ENCODE assay signal across 15 cellular contexts in the genomic region with DNA sequence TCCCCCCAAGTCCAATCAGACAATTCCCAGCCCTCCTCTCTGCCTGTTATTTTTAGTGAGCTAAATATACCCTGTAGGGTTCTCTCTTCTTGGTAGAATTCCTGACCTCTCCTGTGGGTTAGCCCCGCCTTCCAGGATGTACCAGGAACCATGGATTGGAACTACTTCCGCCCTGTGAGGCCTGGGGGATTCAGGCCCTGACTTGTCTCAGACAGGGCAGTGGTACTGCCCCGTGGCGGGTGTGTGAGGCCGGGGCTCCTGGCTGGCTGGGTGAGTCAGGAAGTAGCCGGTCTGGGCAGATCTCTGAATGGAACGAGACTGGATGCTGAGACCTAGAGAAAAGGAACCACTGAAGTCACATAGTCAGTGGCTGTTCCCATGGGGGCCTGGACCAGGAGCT. TPM values are rescaled to one million over a fixed set of nuclear protein-coding genes. Genes with fewer than 3 reads are reported as not detected.
DNase-seq lines count a peak whose midpoint lies in the region; ATAC-seq and TF ChIP-seq lines count a peak whose summit lies in the region.
"Had no signal": no experiment of that assay in that cellular context is flagged by ENCODE, and none has a peak within 500 bp of the region (broad histone marks: within the 10 kb centered on the region; RNA-seq: fewer than 3 reads in every experiment).

No MANE protein-coding gene starts in this region.

- no peak for TF ChIP-seq CTCF in upper lobe of left lung (IDR thresholded peaks at IDR 0.05)

- H3K4me3 ChIP-seq in upper lobe of left lung: no peak overlapping the region
- H3K4me3 ChIP-seq: GM23248, MG63 had no signal

- DNase-seq in caudate nucleus (lab: John Stamatoyannopoulos, UW) (no peak), left cardiac atrium (peak; percentile 74), myocyte (ENCODE audit: low read depth) (peak; percentile 55), upper lobe of left lung (no peak), SKM-1 (lab: John Stamatoyannopoulos, UW; ENCODE audit: unreplicated experiment) (no peak), NCI-H187 (lab: John Stamatoyannopoulos, UW) (no peak), CD1c-positive myeloid dendritic cell (ENCODE audit: extremely low spot score) (no peak)
- DNase-seq in activated CD4-positive, alpha-beta T cell treated with anti-CD3 and anti-CD28 coated beads, Interleukin-2, amount 50 U/mL, for 1 hour: no peak
- DNase-seq: activated B cell treated with CpG ODN at 0.5 μM for 24 hours; activated CD8-positive, alpha-beta memory T cell treated with anti-CD3 and anti-CD28 coated beads, Interleukin-2, amount 50 U/mL, for 4 hours; activated naive CD8-positive, alpha-beta T cell treated with anti-CD3 and anti-CD28 coated beads for 36 hours; C1 segment of cervical spinal cord; GM23248; MG63; retina had no signal

- TF ChIP-seq POLR2A in upper lobe of left lung (IDR thresholded peaks at IDR 0.05): no peak

- H3K4me1 ChIP-seq in upper lobe of left lung: peaks cover 30 to 52% (median 42%) of the 10 kb centered on the region in 4 donors

- ATAC-seq in left cardiac atrium (peak; percentile 52 to 65), upper lobe of left lung (ENCODE audit: low FRiP score in 2 of 2) (no peak)

- no peaks in the 10 kb centered on the region for H3K9me3 ChIP-seq in upper lobe of left lung
- H3K9me3 ChIP-seq: MG63 had no signal

- no peaks in the 10 kb centered on the region for H3K27me3 ChIP-seq in upper lobe of left lung
- H3K27me3 ChIP-seq: MG63 had no signal

- no peak for TF ChIP-seq EP300 in upper lobe of left lung (IDR thresholded peaks at IDR 0.05)

- intact Hi-C loops in left cardiac atrium (cut with DNase I): no loop called here

- H3K36me3 ChIP-seq in upper lobe of left lung: no peaks in the 10 kb centered on the region
- H3K36me3 ChIP-seq: MG63 had no signal

- 65 to 73% methylated on average over 2 to 7 of the region's 7 CpGs for WGBS in upper lobe of left lung, 2 donors

- H3K27ac ChIP-seq in caudate nucleus (ENCODE audit: low read depth, low read length) (peak overlapping the region; percentile 13), upper lobe of left lung (peak overlapping the region; percentile 78 to 84 (median 79))
- H3K27ac ChIP-seq: GM23248 had no signal

RNA-seq across cellular contexts. Expression of a gene that starts 50.5 kb away (rescaled TPM):
- total RNA-seq in left cardiac atrium (10 to 100 TPM; 36.8 to 45.8 TPM), myocyte (114 and 149 TPM in 2 replicates), upper lobe of left lung (10 to 100 TPM; 17.5 to 72.7 (median 42.7) TPM)
- 176 TPM for polyA plus RNA-seq in myocyte (2012)

Comparison
In these comparisons a context has a peak if more than half of its experiments do, and no peak if none do; other contexts are left out.
1. DNase-seq: peak in left cardiac atrium (single experiment) and myocyte (single experiment); none in caudate nucleus (0 of 61), upper lobe of left lung (0 of 2), SKM-1 (single experiment), activated CD4-positive, alpha-beta T cell treated with anti-CD3 and anti-CD28 coated beads, Interleukin-2, amount 50 U/mL, for 1 hour (single experiment), NCI-H187 (0 of 2) and CD1c-positive myeloid dendritic cell (single experiment).
2. ATAC-seq: peak in left cardiac atrium (2 of 2); none in upper lobe of left lung (0 of 2).